Comparison of ENCODE assay signal across 14 cellular contexts in the genomic region with DNA sequence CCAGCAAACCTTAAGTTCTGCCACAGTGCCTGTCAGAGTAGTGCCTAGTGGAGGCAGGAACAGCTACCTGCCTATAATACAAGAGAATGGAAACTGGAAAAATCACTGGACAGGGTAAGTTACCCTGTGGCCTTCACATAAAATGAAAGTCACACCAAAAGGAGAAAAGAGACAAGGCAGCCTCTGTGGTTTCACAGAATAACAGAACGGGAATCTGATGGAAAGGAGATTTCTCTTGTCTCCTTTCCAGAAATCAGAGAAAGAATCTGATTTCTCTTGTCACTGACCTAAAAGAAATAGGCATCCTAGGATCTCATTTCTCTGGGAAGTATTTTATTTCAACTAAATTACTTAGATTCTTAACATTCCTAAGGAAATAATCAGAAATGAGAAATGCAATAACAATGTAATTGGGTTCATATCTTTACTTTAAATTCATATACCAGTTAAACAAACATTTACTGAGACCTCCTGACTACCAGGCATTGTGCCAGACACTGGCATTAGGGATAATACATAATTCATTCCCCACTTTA. TPM values are rescaled to one million over a fixed set of nuclear protein-coding genes. Genes with fewer than 3 reads are reported as not detected.
DNase-seq lines count a peak whose midpoint lies in the region; ATAC-seq, FAIRE-seq and TF ChIP-seq lines count a peak whose summit lies in the region.
"Had no signal": no experiment of that assay in that cellular context is flagged by ENCODE, and none has a peak within 500 bp of the region (broad histone marks: within the 10 kb centered on the region; RNA-seq: fewer than 3 reads in every experiment).

No MANE protein-coding gene starts in this region.

- intact Hi-C loops in left cardiac atrium (cut with DNase I), result no loop called here

- H3K9ac ChIP-seq in SK-N-SH (peak overlapping the region; percentile 50), skeletal muscle satellite cell (ENCODE audit: low read depth, low read length) (peak overlapping the region; percentile 75)

- DNase-seq in H54 (ENCODE audit: insufficient read length, low spot score) (no peak), SK-N-SH (no peak), fibroblast of the conjunctiva (ENCODE audit: low read depth) (peak; percentile 24), left cardiac atrium (no peak), T-helper 9 cell (no peak), small intestine (no peak)
- DNase-seq: activated CD4-positive, CD25-positive, alpha-beta regulatory T cell treated with anti-CD3 and anti-CD28 coated beads, Interleukin-2, amount 50 U/mL, for 72 hours; activated naive CD8-positive, alpha-beta T cell treated with anti-CD3 and anti-CD28 coated beads, Interleukin-2, amount 10 ng/mL, durations not matched to agents 7 days and 5 days; NCI-H524 treated with DMSO at 0.1 percent for 48 hours; psoas muscle; stimulated activated naive B cell treated with anti-CD40 and anti-IgM and Interleukin-4, amounts not matched to agents 10 μg/mL and 1 μg/mL and 100 μg/mL, for 72 hours had no signal

- H3K9me2 ChIP-seq in SK-N-SH, result no peaks in the 10 kb centered on the region

- peak in 1 of 2 experiments; percentile 56; a peak in 1 of 4 replicates for TF ChIP-seq EP300 in SK-N-SH (IDR thresholded peaks at IDR 0.05; ENCODE audit: borderline replicate concordance in 1 of 2, low read depth in 1 of 2, low read length in 1 of 2)

- ATAC-seq in left cardiac atrium (no peak), GM21515 (IDR thresholded peaks at IDR 0.05; ENCODE audit: unreplicated experiment) (no peak)
- ATAC-seq: psoas muscle; stimulated activated naive B cell treated with anti-CD40 and anti-IgM and Interleukin-4, amounts not matched to agents 10 μg/mL and 1 μg/mL and 100 μg/mL, for 72 hours had no signal

- CTCF ChIA-PET in SK-N-SH (lab: Yijun Ruan, JAX), result interaction anchor here (1.2 to 2.8 kb wide), 5 partner anchors 9 to 141 kb away, joined by 3 to 12 read pairs (median 8); no protein-coding TSS in a partner anchor

- H3K79me2 ChIP-seq in SK-N-SH (ENCODE audit: insufficient read depth), result peaks cover 2% of the 10 kb centered on the region; the same call in 1 of the 2 replicates

- no peak for TF ChIP-seq RAD21 in SK-N-SH (IDR thresholded peaks at IDR 0.05; ENCODE audit: low read length)

- no peaks in the 10 kb centered on the region for H4K20me1 ChIP-seq in SK-N-SH (ENCODE audit: insufficient read depth)

- H3K36me3 ChIP-seq in SK-N-SH (replicated peaks in 1 of 2; ENCODE audit: control insufficient read depth in 1 of 2, insufficient read depth in 2 of 2, low read length in 1 of 2), result no peaks in the 10 kb centered on the region
- H3K36me3 ChIP-seq in skeletal muscle satellite cell (ENCODE audit: insufficient read depth, low read length), result no peaks in the 10 kb centered on the region
- H3K36me3 ChIP-seq in small intestine (ENCODE audit: control insufficient read depth in 2 of 2, insufficient read depth in 2 of 2, low read length in 2 of 2), result no peaks in the 10 kb centered on the region

- H3K9me3 ChIP-seq in SK-N-SH, result no peaks in the 10 kb centered on the region
- H3K9me3 ChIP-seq in skeletal muscle satellite cell (replicated peaks; ENCODE audit: low read length), result no peaks in the 10 kb centered on the region
- H3K9me3 ChIP-seq in small intestine (ENCODE audit: control insufficient read depth, low read depth), result no peaks in the 10 kb centered on the region
- H3K9me3 ChIP-seq: psoas muscle had no signal

- H3K27ac ChIP-seq in SK-N-SH (ENCODE audit: low read depth in 2 of 2, low read length in 1 of 2) (peak overlapping the region; percentile 67 to 81; a peak in 3 of 4 replicates), small intestine (ENCODE audit: low read depth in 1 of 2, low read length in 1 of 2) (no peak overlapping the region)
- H3K27ac ChIP-seq: HL-60, psoas muscle had no signal

- FAIRE-seq in H54 (lab: Jason Lieb, UNC) (peak; percentile 96), small intestine (lab: Jason Lieb, UNC) (no peak)

- no peak for TF ChIP-seq CTCF in SK-N-SH (IDR thresholded peaks at IDR 0.05)

- 3% methylated on average over 1 of the region's 1 CpG for WGBS in SK-N-SH (ENCODE audit: low lambda C conversion rate)
- WGBS in small intestine, 3 donors, result 30 to 71% (median 71%) methylated on average over 1 of the region's 1 CpG

- H3F3A ChIP-seq in SK-N-SH (replicated peaks; ENCODE audit: insufficient read depth), result peaks cover 24% of the 10 kb centered on the region

- POLR2A ChIA-PET in SK-N-SH (lab: Yijun Ruan, JAX), result interaction anchor here (1.0 kb wide), 1 partner anchor 43 kb away, joined by 3 read pairs; a partner anchor contains a TSS

- peak overlapping the region; percentile 23; the same call in 1 of the 2 replicates for H2AFZ ChIP-seq in SK-N-SH (ENCODE audit: low read depth)

- H3K4me2 ChIP-seq in SK-N-SH, result peak overlapping the region; percentile 64
- H3K4me2 ChIP-seq in skeletal muscle satellite cell (ENCODE audit: low read length), result peak overlapping the region; percentile 71

- H3K4me1 ChIP-seq in SK-N-SH (ENCODE audit: control insufficient read depth in 1 of 2, insufficient read depth in 2 of 2, low read depth in 1 of 2, low read length in 1 of 2), result peaks cover 10 to 19% of the 10 kb centered on the region in 2 experiments; a peak in 3 of 4 replicates
- peaks cover 43% of the 10 kb centered on the region for H3K4me1 ChIP-seq in skeletal muscle satellite cell (ENCODE audit: control insufficient read depth, insufficient read depth, low read length)
- no peaks in the 10 kb centered on the region for H3K4me1 ChIP-seq in small intestine (ENCODE audit: control insufficient read depth in 2 of 2, insufficient read depth in 1 of 2, low read depth in 1 of 2, low read length in 1 of 2)
- H3K4me1 ChIP-seq: psoas muscle had no signal

- peak overlapping the region in 1 of 2 experiments; percentile 17; a peak in 1 of 4 replicates for H3K4me3 ChIP-seq in SK-N-SH (ENCODE audit: low read depth in 2 of 2, low read length in 1 of 2)
- H3K4me3 ChIP-seq in skeletal muscle satellite cell (ENCODE audit: low read length), result peak overlapping the region; percentile 34
- no peak overlapping the region for H3K4me3 ChIP-seq in small intestine (ENCODE audit: low read depth in 1 of 2, low read length in 2 of 2)
- H3K4me3 ChIP-seq: psoas muscle had no signal

- TF ChIP-seq POLR2A in H54 (IDR thresholded peaks at IDR 0.05; ENCODE audit: low read depth, low read length), result no peak

- no peaks in the 10 kb centered on the region for H3K27me3 ChIP-seq in SK-N-SH (ENCODE audit: insufficient read depth)
- no peaks in the 10 kb centered on the region for H3K27me3 ChIP-seq in skeletal muscle satellite cell (ENCODE audit: control insufficient read depth, insufficient read depth, low read length)
- H3K27me3 ChIP-seq in small intestine (ENCODE audit: control insufficient read depth in 2 of 2, insufficient read depth in 2 of 2, low read length in 2 of 2), result no peaks in the 10 kb centered on the region

TF ChIP-seq in SK-N-SH, 30 proteins besides CTCF, POLR2A, EP300 and RAD21 (continues in another document):
- TF ChIP-seq GABPA (IDR thresholded peaks at IDR 0.05; ENCODE audit: low read depth), result peak; percentile 19; the same call in 1 of the 2 replicates
- no peak for TF ChIP-seq MEF2A (IDR thresholded peaks at IDR 0.05; ENCODE audit: borderline replicate concordance, low read depth)
- TF ChIP-seq TAF1 (IDR thresholded peaks at IDR 0.05; ENCODE audit: borderline replicate concordance, low read depth, low read length), result no peak
- peak; percentile 75 for TF ChIP-seq NFIC (IDR thresholded peaks at IDR 0.05; ENCODE audit: borderline replicate concordance)
- TF ChIP-seq RXRA (IDR thresholded peaks at IDR 0.05; ENCODE audit: borderline replicate concordance, low read depth), result no peak
- no peak for TF ChIP-seq CHD2 (IDR thresholded peaks at IDR 0.05; ENCODE audit: low read length, partially characterized antibody)
- peak; percentile 69; the same call in 1 of the 2 replicates for TF ChIP-seq FOSL2 (IDR thresholded peaks at IDR 0.05; ENCODE audit: borderline replicate concordance, low read depth)
- TF ChIP-seq RFX5 (IDR thresholded peaks at IDR 0.05; ENCODE audit: low read length), result no peak
- TF ChIP-seq MXI1 (IDR thresholded peaks at IDR 0.05; ENCODE audit: low read depth, low read length), result no peak
- TF ChIP-seq FOXM1 (IDR thresholded peaks at IDR 0.05; ENCODE audit: low read depth), result no peak
- TF ChIP-seq YY1 (IDR thresholded peaks at IDR 0.05; ENCODE audit: low read depth), result no peak
- no peak for TF ChIP-seq GATA2 (CRISPR knock-in tag; IDR thresholded peaks at IDR 0.05)
- TF ChIP-seq, protein P1, sequence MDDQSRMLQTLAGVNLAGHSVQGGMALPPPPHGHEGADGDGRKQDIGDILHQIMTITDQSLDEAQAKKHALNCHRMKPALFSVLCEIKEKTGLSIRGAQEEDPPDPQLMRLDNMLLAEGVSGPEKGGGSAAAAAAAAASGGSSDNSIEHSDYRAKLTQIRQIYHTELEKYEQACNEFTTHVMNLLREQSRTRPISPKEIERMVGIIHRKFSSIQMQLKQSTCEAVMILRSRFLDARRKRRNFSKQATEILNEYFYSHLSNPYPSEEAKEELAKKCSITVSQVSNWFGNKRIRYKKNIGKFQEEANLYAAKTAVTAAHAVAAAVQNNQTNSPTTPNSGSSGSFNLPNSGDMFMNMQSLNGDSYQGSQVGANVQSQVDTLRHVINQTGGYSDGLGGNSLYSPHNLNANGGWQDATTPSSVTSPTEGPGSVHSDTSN (IDR thresholded peaks at IDR 0.05), result peak; percentile 48
- TF ChIP-seq POLR2AphosphoS5 (IDR thresholded peaks at IDR 0.05; ENCODE audit: low read depth, low read length), result no peak
- TF ChIP-seq TEAD4 (IDR thresholded peaks at IDR 0.05; ENCODE audit: borderline replicate concordance, insufficient read depth), result peak; percentile 85; the same call in 1 of the 2 replicates
- TF ChIP-seq, protein P2, sequence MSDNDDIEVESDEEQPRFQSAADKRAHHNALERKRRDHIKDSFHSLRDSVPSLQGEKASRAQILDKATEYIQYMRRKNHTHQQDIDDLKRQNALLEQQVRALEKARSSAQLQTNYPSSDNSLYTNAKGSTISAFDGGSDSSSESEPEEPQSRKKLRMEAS (IDR thresholded peaks at IDR 0.05; ENCODE audit: low read depth), result 0 out of 2 replicates have a peak, but pooled peaks have one; percentile 9
- peak; percentile 81 for TF ChIP-seq JUND (IDR thresholded peaks at IDR 0.05)

RNA-seq across cellular contexts. Expression of a gene that starts 41.6 kb away (rescaled TPM):
- polyA plus RNA-seq in SK-N-SH (2012; rRNA removed) (65.0 and 91.7 TPM in 2 replicates), small intestine (10 to 100 TPM in 1 of 3 donors, 1 to 10 TPM in 2; 6.7 to 34.1 (median 7.8) TPM)
- polyA plus RNA-seq in SK-N-SH (2012; cell fraction: cytosol; rRNA removed), result 87.4 and 92.1 TPM in 2 replicates
- 20.3 and 45.9 TPM in 2 replicates for polyA plus RNA-seq in SK-N-SH (2012; cell fraction: nucleus; rRNA removed)
- total RNA-seq in skeletal muscle satellite cell (2012; rRNA removed), result 22.9 and 26.1 TPM in 2 replicates
- 10 to 100 TPM; 65.5 to 97.4 TPM for total RNA-seq in left cardiac atrium

RNA-seq across cellular contexts. Expression of a gene that starts 42.9 kb away (rescaled TPM):
- polyA plus RNA-seq in SK-N-SH (2012; rRNA removed), result 4.4 and 4.5 TPM in 2 replicates
- polyA plus RNA-seq in SK-N-SH (2012; cell fraction: cytosol; rRNA removed), result 4.8 and 6.4 TPM in 2 replicates
- polyA plus RNA-seq in SK-N-SH (2012; cell fraction: nucleus; rRNA removed), result 1.5 and 3.1 TPM in 2 replicates
- total RNA-seq in skeletal muscle satellite cell (2012; rRNA removed), result 5.8 and 7.2 TPM in 2 replicates
- 1 to 10 TPM in 1 of 2 donors, under 1 TPM in 1; 0.86 to 2.3 TPM for total RNA-seq in left cardiac atrium
- polyA plus RNA-seq in small intestine, result 1 to 10 TPM in 1 of 3 donors, under 1 TPM in 1, not detected in 1; 0.45 to 2.1 TPM

Comparison
In these comparisons a context has a peak if more than half of its experiments do, and no peak if none do; other contexts are left out.
1. H3K27ac ChIP-seq: peak in SK-N-SH (2 of 2); none in small intestine (0 of 2).